In genomic region chr12:42145197-42145549, GRCh38 we compare ENCODE assay signal across 8 cellular contexts. TPM values are rescaled to one million over a fixed set of nuclear protein-coding genes. Genes with fewer than 3 reads are reported as not detected.
A peak's percentile ranks its signal among the peaks of the same experiment; 100 is the strongest.
DNase-seq lines count a peak whose midpoint lies in the region; ATAC-seq, FAIRE-seq and TF ChIP-seq lines count a peak whose summit lies in the region.

No MANE protein-coding gene starts in this region.

- no peaks in the 10 kb centered on the region for H3K36me3 ChIP-seq in kidney (ENCODE audit: control insufficient read depth in 1 of 2, insufficient read depth in 2 of 2, low read length in 2 of 2)
- no peaks in the 10 kb centered on the region for H3K36me3 ChIP-seq in thymus (ENCODE audit: control insufficient read depth, insufficient read depth)

- ATAC-seq in HG02943 (IDR thresholded peaks at IDR 0.05; ENCODE audit: low read depth, unreplicated experiment), result peak; percentile 10
- no peak for ATAC-seq in omental fat pad (ENCODE audit: low FRiP score)

- CTCF ChIA-PET in Calu3 (lab: Charles Lee), result interaction anchor here (0.8 kb wide), 1 partner anchor 187 kb away, joined by 4 read pairs; no protein-coding TSS in a partner anchor

- H3K27ac ChIP-seq in kidney (ENCODE audit: low read depth in 2 of 2, low read length in 2 of 2) (peak overlapping the region; percentile 46 to 73), thymus (ENCODE audit: low read depth) (no peak overlapping the region)

- H3K36me3 Mint-ChIP-seq in Calu3 (ENCODE audit: insufficient read depth, unreplicated experiment), result peaks cover 12% of the 10 kb centered on the region
- peaks cover 3% of the 10 kb centered on the region for H3K36me3 Mint-ChIP-seq in activated naive CD8-positive, alpha-beta T cell treated with anti-CD3 and anti-CD28 coated beads for 36 hours

- H3K4me3 Mint-ChIP-seq in Calu3 (ENCODE audit: low read depth, unreplicated experiment), result peak overlapping the region; percentile 94
- H3K4me3 Mint-ChIP-seq in activated naive CD8-positive, alpha-beta T cell treated with anti-CD3 and anti-CD28 coated beads for 36 hours, result peak overlapping the region; percentile 76

- H3K27me3 Mint-ChIP-seq in Calu3 (ENCODE audit: unreplicated experiment), result no peaks in the 10 kb centered on the region
- H3K27me3 Mint-ChIP-seq in activated naive CD8-positive, alpha-beta T cell treated with anti-CD3 and anti-CD28 coated beads for 36 hours, result no peaks in the 10 kb centered on the region

- H3K4me1 ChIP-seq in kidney (ENCODE audit: control insufficient read depth in 1 of 2, insufficient read depth in 1 of 2, low read depth in 1 of 2, low read length in 2 of 2), result peaks cover 5 to 10% of the 10 kb centered on the region in 2 donors
- peaks cover 9% of the 10 kb centered on the region for H3K4me1 ChIP-seq in thymus (ENCODE audit: control insufficient read depth, insufficient read depth, low read length)

- intact Hi-C loops in Calu3 (cut with micrococcal nuclease; ENCODE audit: unreplicated experiment) (loop anchor here (10.0 kb wide), 1 partner anchor 90 kb away; the partner anchor contains the start of gene YAF2), kidney (cut with DNase I) (no loop called here)

- peak overlapping the region; percentile 12 to 60 for H3K9ac ChIP-seq in kidney (ENCODE audit: low read length in 2 of 2)

- H3K9me3 Mint-ChIP-seq in Calu3 (ENCODE audit: low read depth, unreplicated experiment), result no peaks in the 10 kb centered on the region
- no peaks in the 10 kb centered on the region for H3K9me3 Mint-ChIP-seq in activated naive CD8-positive, alpha-beta T cell treated with anti-CD3 and anti-CD28 coated beads for 36 hours

- FAIRE-seq in kidney (lab: Jason Lieb, UNC), result no peak

- WGBS in thymus, result 29% methylated on average over 8 of the region's 8 CpGs

- H3K4me1 Mint-ChIP-seq in Calu3 (ENCODE audit: low read depth, unreplicated experiment), result peaks cover 36% of the 10 kb centered on the region
- H3K4me1 Mint-ChIP-seq in activated naive CD8-positive, alpha-beta T cell treated with anti-CD3 and anti-CD28 coated beads for 36 hours, result peaks cover 35% of the 10 kb centered on the region

- H3K27ac Mint-ChIP-seq in Calu3 (ENCODE audit: unreplicated experiment), result peak overlapping the region; percentile 35
- peak overlapping the region; percentile 77 for H3K27ac Mint-ChIP-seq in activated naive CD8-positive, alpha-beta T cell treated with anti-CD3 and anti-CD28 coated beads for 36 hours

- TF ChIP-seq CTCF in Calu3 (IDR thresholded peaks at IDR 0.05; ENCODE audit: unreplicated experiment) (no peak), kidney (IDR thresholded peaks at IDR 0.05; ENCODE audit: borderline replicate concordance, extremely low read depth, insufficient read depth) (no peak), omental fat pad (IDR thresholded peaks at IDR 0.05) (no peak)

- DNase-seq in Calu3 (no peak), kidney (no peak), GM19240 (ENCODE audit: insufficient read length, low spot score) (no peak), omental fat pad (ENCODE audit: low spot score) (no peak), COLO668 (lab: John Stamatoyannopoulos, UW; ENCODE audit: unreplicated experiment) (no peak)
- no peak for DNase-seq in activated naive CD8-positive, alpha-beta T cell treated with anti-CD3 and anti-CD28 coated beads for 36 hours

- H3K4me3 ChIP-seq in kidney (ENCODE audit: low read length in 2 of 2) (peak overlapping the region; percentile 62 to 75), thymus (ENCODE audit: low read length) (peak overlapping the region; percentile 79)

- no peaks in the 10 kb centered on the region for H3K27me3 ChIP-seq in thymus (ENCODE audit: control insufficient read depth, insufficient read depth)

- BruUV-seq in Calu3 (replicated peaks; lab: Mats Ljungman, UMichigan), result no TSS peak

- H3K9me3 ChIP-seq in kidney (ENCODE audit: control insufficient read depth in 1 of 2, low read length in 2 of 2) (no peaks in the 10 kb centered on the region), thymus (ENCODE audit: control insufficient read depth) (no peaks in the 10 kb centered on the region)

RNA-seq across cellular contexts. Expression of gene GXYLT1, which starts 0.5 kb away (rescaled TPM):
- 9.7 and 10.4 TPM in 2 replicates for total RNA-seq in Calu3 (2022)
- total RNA-seq in activated naive CD8-positive, alpha-beta T cell treated with anti-CD3 and anti-CD28 coated beads for 36 hours, result 1 to 10 TPM; 7.0 to 7.1 TPM
- 13.4 TPM for total RNA-seq in kidney
- 3.2 TPM for polyA plus RNA-seq in kidney (ENCODE audit: insufficient read depth, low read depth, low replicate concordance)
- polyA plus RNA-seq in thymus, result 3.7 TPM
- total RNA-seq in omental fat pad, result 10 to 100 TPM; 10.3 to 19.1 (median 13.8) TPM
